Comparison of ENCODE assay signal across 8 cellular contexts in genomic region chr4:6749340-6750171, GRCh38. TPM values are rescaled to one million over a fixed set of nuclear protein-coding genes. Genes with fewer than 3 reads are reported as not detected.
DNase-seq lines count a peak whose midpoint lies in the region; ATAC-seq and TF ChIP-seq lines count a peak whose summit lies in the region.
"Had no signal": no experiment of that assay in that cellular context is flagged by ENCODE, and none has a peak within 500 bp of the region (broad histone marks: within the 10 kb centered on the region; RNA-seq: fewer than 3 reads in every experiment).

No MANE protein-coding gene starts in this region.

- no peaks in the 10 kb centered on the region for H3K9me3 Mint-ChIP-seq in chondrocyte (ENCODE audit: low read depth)

- H3K4me3 ChIP-seq in lower leg skin (ENCODE audit: low read depth, poor library complexity, severe bottlenecking) (no peak overlapping the region), upper lobe of right lung (no peak overlapping the region)

- no peak for TF ChIP-seq POLR2A in lower leg skin (IDR thresholded peaks at IDR 0.05)

- H3K4me3 Mint-ChIP-seq in chondrocyte (ENCODE audit: unreplicated experiment), result no peak overlapping the region

- peaks cover 37% of the 10 kb centered on the region for H3K4me1 ChIP-seq in upper lobe of right lung

- H3K4me1 Mint-ChIP-seq in chondrocyte (ENCODE audit: low read depth), result peaks cover 27% of the 10 kb centered on the region

- no peaks in the 10 kb centered on the region for H3K27me3 Mint-ChIP-seq in chondrocyte (ENCODE audit: low read depth)

- TF ChIP-seq CTCF in chondrocyte (IDR thresholded peaks at IDR 0.05), result no peak
- TF ChIP-seq CTCF in lower leg skin (IDR thresholded peaks at IDR 0.05), result peak in 1 of 3 donors; percentile 18
- TF ChIP-seq CTCF in upper lobe of right lung (IDR thresholded peaks at IDR 0.05), result no peak

- no peaks in the 10 kb centered on the region for H3K27me3 ChIP-seq in upper lobe of right lung

- H3K27ac ChIP-seq in upper lobe of right lung, result peak overlapping the region; percentile 3

- no peaks in the 10 kb centered on the region for H3K36me3 Mint-ChIP-seq in chondrocyte (ENCODE audit: low read depth)

- H3K27ac Mint-ChIP-seq in chondrocyte (ENCODE audit: unreplicated experiment), result no peak overlapping the region

- H3K9me3 ChIP-seq in upper lobe of right lung, result no peaks in the 10 kb centered on the region

- 19 to 24% methylated on average over 17 to 21 of the region's 25 CpGs for WGBS in lower leg skin, 2 donors

- intact Hi-C loops in lower leg skin (cut with DNase I; ENCODE audit: low total_unique reads), result no loop called here
- intact Hi-C loops in upper lobe of right lung (cut with DNase I), result no loop called here

- peak; percentile 76 for ATAC-seq in upper lobe of right lung

- no peaks in the 10 kb centered on the region for H3K36me3 ChIP-seq in upper lobe of right lung

- peak; percentile 90 for DNase-seq in LoVo (ENCODE audit: low spot score)
- peak; percentile 84 for DNase-seq in chondrocyte (ENCODE audit: low spot score)
- DNase-seq in lower leg skin (ENCODE audit: low spot score in 2 of 2), result peak; percentile 57 to 91
- DNase-seq in upper lobe of right lung, result peak; percentile 89
- no peak for DNase-seq in stimulated activated CD4-positive, alpha-beta T cell treated with anti-CD3 and anti-CD28 coated beads, Interleukin-12 subunit alpha, Interleukin-12 subunit beta, amount 100 ng/mL, for 4 hours
- no peak for DNase-seq in SK-N-DZ (ENCODE audit: low spot score)
- DNase-seq in dedifferentiated amniotic fluid mesenchymal stem cell (ENCODE audit: extremely low spot score), result no peak
- DNase-seq: activated CD4-positive, CD25-positive, alpha-beta regulatory T cell had no signal

RNA-seq across cellular contexts. Expression of gene KIAA0232, which starts 33.0 kb away (rescaled TPM):
- total RNA-seq in chondrocyte (24.7 to 27.4 TPM (median 26.2 TPM) in 3 replicates), lower leg skin (10 to 100 TPM; 19.2 to 52.1 (median 24.6) TPM), upper lobe of right lung (30.9 TPM)
- 9.2 and 14.0 TPM in 2 replicates for polyA plus RNA-seq in SK-N-DZ (2014; cell fraction: cytosol; rRNA removed)
- polyA plus RNA-seq in SK-N-DZ (2014; cell fraction: nucleus; rRNA removed), result 8.4 and 9.8 TPM in 2 replicates

RNA-seq across cellular contexts. Expression of gene BLOC1S4, which starts 33.6 kb away (rescaled TPM):
- 15.5 to 16.7 TPM (median 16.2 TPM) in 3 replicates for total RNA-seq in chondrocyte
- 10 to 100 TPM; 17.9 to 24.3 (median 22.8) TPM for total RNA-seq in lower leg skin
- 10.7 TPM for total RNA-seq in upper lobe of right lung
- 24.4 and 31.8 TPM in 2 replicates for polyA plus RNA-seq in SK-N-DZ (2014; cell fraction: cytosol; rRNA removed)
- polyA plus RNA-seq in SK-N-DZ (2014; cell fraction: nucleus; rRNA removed), result 17.5 and 21.1 TPM in 2 replicates

RNA-seq across cellular contexts. Expression of gene MRFAP1L1, which starts 39.9 kb away (rescaled TPM):
- total RNA-seq in chondrocyte (44.7 to 52.9 TPM (median 46.5 TPM) in 3 replicates), lower leg skin (10 to 100 TPM; 52.8 to 73.8 (median 69.1) TPM), upper lobe of right lung (46.6 TPM)
- 95.9 and 120 TPM in 2 replicates for polyA plus RNA-seq in SK-N-DZ (2014; cell fraction: cytosol; rRNA removed)
- 59.3 and 63.9 TPM in 2 replicates for polyA plus RNA-seq in SK-N-DZ (2014; cell fraction: nucleus; rRNA removed)

RNA-seq across cellular contexts. Expression of gene S100P, which starts 55.9 kb away (rescaled TPM):
- total RNA-seq in chondrocyte (0.95 to 1.1 TPM in 2 of 3 replicates, not detected in the other), lower leg skin (10 to 100 TPM in 3 of 4 donors, 1 to 10 TPM in 1; 5.3 to 43.7 (median 15.7) TPM), upper lobe of right lung (3.6 TPM)
- polyA plus RNA-seq in SK-N-DZ (2014; cell fraction: cytosol; rRNA removed), result not detected in 2 replicates
- not detected in 2 replicates for polyA plus RNA-seq in SK-N-DZ (2014; cell fraction: nucleus; rRNA removed)

Comparison
In these comparisons a context has a peak if more than half of its experiments do, and no peak if none do; other contexts are left out.
1. DNase-seq: peak in LoVo (single experiment), chondrocyte (single experiment), lower leg skin (2 of 2) and upper lobe of right lung (single experiment); none in stimulated activated CD4-positive, alpha-beta T cell treated with anti-CD3 and anti-CD28 coated beads, Interleukin-12 subunit alpha, Interleukin-12 subunit beta, amount 100 ng/mL, for 4 hours (single experiment), SK-N-DZ (single experiment) and dedifferentiated amniotic fluid mesenchymal stem cell (single experiment).